20 cellular contexts compared by ENCODE assay signal in the genomic region with DNA sequence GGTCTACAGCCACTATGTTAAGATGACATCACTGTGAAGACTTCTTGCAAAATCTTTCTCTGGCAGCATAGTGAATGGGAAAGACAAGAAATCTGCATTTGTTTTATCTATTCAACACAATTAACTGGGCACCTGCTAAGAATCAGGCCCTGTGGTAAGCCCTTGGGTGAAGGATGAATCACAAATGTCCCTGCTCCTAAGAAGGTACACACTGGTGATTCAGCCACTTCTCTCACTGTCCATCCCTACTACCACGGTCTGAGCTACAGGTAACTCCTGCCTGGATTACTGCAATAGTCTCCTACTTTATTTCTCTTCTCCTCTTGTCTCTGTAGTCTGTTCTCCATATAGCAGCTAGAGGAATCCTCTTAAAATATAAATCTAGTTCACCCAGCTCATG.
DNase-seq lines count a peak whose midpoint lies in the region; FAIRE-seq and TF ChIP-seq lines count a peak whose summit lies in the region.
"Had no signal": no experiment of that assay in that cellular context is flagged by ENCODE, and none has a peak within 500 bp of the region (broad histone marks: within the 10 kb centered on the region; RNA-seq: fewer than 3 reads in every experiment).

No MANE protein-coding gene starts in this region.

- H3K36me3 ChIP-seq in bronchial epithelial cell (ENCODE audit: control insufficient read depth, insufficient read depth, low read length) (no peaks in the 10 kb centered on the region), osteoblast (ENCODE audit: insufficient read depth, low read length) (peaks cover 2% of the 10 kb centered on the region)

- DNase-seq in DMS53 treated with DMSO at 0.1 percent for 48 hours (lab: John Stamatoyannopoulos, UW; ENCODE audit: unreplicated experiment) = peak; percentile 22
- peak; percentile 17 for DNase-seq in M059J (ENCODE audit: low read depth)
- DNase-seq in bronchial epithelial cell (ENCODE audit: low read depth) = peak; percentile 55
- DNase-seq in osteoblast (ENCODE audit: insufficient read length, low spot score, missing footprints) = no peak
- no peak for DNase-seq in NOMO-1 treated with dmso at 0.1 percent for 144 hours (lab: John Stamatoyannopoulos, UW; ENCODE audit: unreplicated experiment)
- no peak for DNase-seq in NCI-H1092 treated with DMSO at 0.1 percent for 48 hours (lab: John Stamatoyannopoulos, UW)
- DNase-seq in NCI-H128 (lab: John Stamatoyannopoulos, UW; ENCODE audit: unreplicated experiment) = no peak
- DNase-seq: CD8-positive, alpha-beta memory T cell; DMS79 treated with DMSO at 0.1 percent for 48 hours; H7; Karpas-422; MM.1S; NCI-H1105 treated with DMSO at 0.1 percent for 48 hours; NCI-H1694 treated with DMSO at 0.1 percent for 48 hours; NCI-H2107; NCI-H2227 treated with DMSO at 0.1 percent for 48 hours; NCI-H524; NCI-H82 had no signal

- H3K27me3 ChIP-seq in bronchial epithelial cell (ENCODE audit: control insufficient read depth, insufficient read depth, low read length) = no peaks in the 10 kb centered on the region
- no peaks in the 10 kb centered on the region for H3K27me3 ChIP-seq in osteoblast (ENCODE audit: insufficient read depth, low read length)
- H3K27me3 ChIP-seq: BLaER1 had no signal

- H3K9me3 ChIP-seq in osteoblast (ENCODE audit: low read depth, low read length) = no peaks in the 10 kb centered on the region

- H3K4me3 ChIP-seq in bronchial epithelial cell (ENCODE audit: low read depth, low read length) = no peak overlapping the region
- H3K4me3 ChIP-seq in osteoblast (ENCODE audit: insufficient read depth, low read length) = no peak overlapping the region
- H3K4me3 ChIP-seq: BLaER1 had no signal

- no peak for TF ChIP-seq CTCF in bronchial epithelial cell (IDR thresholded peaks at IDR 0.05; ENCODE audit: insufficient read depth, low read length, severe bottlenecking)
- TF ChIP-seq CTCF in osteoblast (IDR thresholded peaks at IDR 0.05; ENCODE audit: extremely low read depth, low read depth, low read length) = no peak

- FAIRE-seq in bronchial epithelial cell (lab: Jason Lieb, UNC) = no peak

- peak overlapping the region; percentile 63 for H3K27ac ChIP-seq in osteoblast (ENCODE audit: low read depth, low read length)
- H3K27ac ChIP-seq: BLaER1, RWPE1 had no signal

- no peaks in the 10 kb centered on the region for H4K20me1 ChIP-seq in osteoblast (ENCODE audit: insufficient read depth, low read length)
- H4K20me1 ChIP-seq: BLaER1 had no signal

- peaks cover 12% of the 10 kb centered on the region for H3K4me1 ChIP-seq in osteoblast (ENCODE audit: insufficient read depth, low read length)
- H3K4me1 ChIP-seq: BLaER1 had no signal

- H2AFZ ChIP-seq in osteoblast (ENCODE audit: low read length) = no peak overlapping the region

- H3K4me2 ChIP-seq in osteoblast (ENCODE audit: insufficient read depth, low read length) = no peak overlapping the region
- H3K4me2 ChIP-seq: BLaER1 had no signal

- H3K79me2 ChIP-seq in osteoblast (ENCODE audit: insufficient read depth, low read length) = no peaks in the 10 kb centered on the region

Comparison
In these comparisons a context has a peak if more than half of its experiments do, and no peak if none do; other contexts are left out.
1. DNase-seq: peak in DMS53 treated with DMSO at 0.1 percent for 48 hours (single experiment), M059J (single experiment) and bronchial epithelial cell (single experiment); none in osteoblast (single experiment), NOMO-1 treated with dmso at 0.1 percent for 144 hours (single experiment), NCI-H1092 treated with DMSO at 0.1 percent for 48 hours (single experiment) and NCI-H128 (single experiment).